9 cellular contexts compared by ENCODE assay signal in the genomic region with DNA sequence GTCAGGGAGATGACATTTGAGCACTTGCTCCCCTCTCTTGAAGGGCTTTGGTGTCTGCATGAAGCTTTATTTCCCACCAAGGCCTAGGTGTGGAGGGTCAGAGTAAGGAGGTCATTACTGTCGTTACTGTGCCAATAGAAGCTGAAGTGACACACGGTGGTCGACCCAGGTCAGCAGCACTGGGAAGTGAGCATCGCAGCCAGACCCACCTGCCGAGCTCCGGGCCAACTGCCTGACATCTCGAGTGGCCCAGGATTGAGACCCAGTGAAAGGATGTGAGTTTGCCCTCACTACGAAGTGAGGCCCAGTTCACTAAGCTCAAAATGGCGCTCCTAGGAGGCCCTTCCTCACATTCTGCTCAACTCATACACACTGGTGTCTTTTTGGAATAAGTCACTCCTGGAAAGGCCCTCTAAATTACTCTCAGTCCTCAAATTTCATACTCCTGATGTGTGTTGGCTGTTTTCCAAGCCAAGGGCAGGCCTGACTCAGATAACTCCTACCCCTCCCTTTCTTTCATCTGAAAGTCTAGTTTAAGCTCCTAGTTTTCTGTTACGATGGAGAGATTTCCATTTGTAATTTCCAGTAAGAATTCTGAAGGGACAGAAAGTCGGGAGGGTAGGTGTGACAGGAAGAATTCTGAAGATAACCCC.
A peak's percentile ranks its signal among the peaks of the same experiment; 100 is the strongest.
DNase-seq lines count a peak whose midpoint lies in the region; ATAC-seq and TF ChIP-seq lines count a peak whose summit lies in the region.
"Had no signal": no experiment of that assay in that cellular context is flagged by ENCODE, and none has a peak within 500 bp of the region (broad histone marks: within the 10 kb centered on the region; RNA-seq: fewer than 3 reads in every experiment).

No MANE protein-coding gene starts in this region.

- no peaks in the 10 kb centered on the region for H3K9me3 ChIP-seq in smooth muscle cell (replicated peaks; ENCODE audit: low read depth)

- H3K27ac ChIP-seq in smooth muscle cell (ENCODE audit: low read depth) = peak overlapping the region; percentile 68
- H3K27ac ChIP-seq: HL-60 had no signal

- no peak for ATAC-seq in left colon

- H3K27me3 ChIP-seq in smooth muscle cell (ENCODE audit: low read depth) = no peaks in the 10 kb centered on the region

- peaks cover 2% of the 10 kb centered on the region for H3K9me3 Mint-ChIP-seq in activated CD4-positive, alpha-beta T cell treated with anti-CD3 and anti-CD28 coated beads, Interleukin-2, amount 10 ng/mL, durations not matched to agents 7 days and 5 days

- peaks cover 4% of the 10 kb centered on the region for H3K79me2 ChIP-seq in smooth muscle cell (ENCODE audit: low read depth)

- no peak overlapping the region for H3K9ac ChIP-seq in smooth muscle cell (ENCODE audit: low read depth)

- H3K4me2 ChIP-seq in smooth muscle cell = peak overlapping the region; percentile 52

- no peak overlapping the region for H3K4me3 Mint-ChIP-seq in activated CD4-positive, alpha-beta T cell treated with anti-CD3 and anti-CD28 coated beads, Interleukin-2, amount 10 ng/mL, durations not matched to agents 7 days and 5 days

- H2AFZ ChIP-seq in smooth muscle cell (ENCODE audit: low read depth) = no peak overlapping the region

- intact Hi-C loops in left colon (cut with DNase I, micrococcal nuclease) = no loop called here

- in situ Hi-C loops in G401 (cut with HindIII; ENCODE audit: low sequenced_read_pairs) = no loop called here

- POLR2A ChIA-PET in activated CD4-positive, alpha-beta T cell treated with anti-CD3 and anti-CD28 coated beads, Interleukin-2, amount 10 ng/mL, durations not matched to agents 7 days and 5 days (lab: Charles Lee) = no interaction called here

- peaks cover 65% of the 10 kb centered on the region for H3K4me1 Mint-ChIP-seq in activated CD4-positive, alpha-beta T cell treated with anti-CD3 and anti-CD28 coated beads, Interleukin-2, amount 10 ng/mL, durations not matched to agents 7 days and 5 days

- H3F3A ChIP-seq in smooth muscle cell (ENCODE audit: low read depth) = peaks cover 12% of the 10 kb centered on the region

- H3K27ac Mint-ChIP-seq in activated CD4-positive, alpha-beta T cell treated with anti-CD3 and anti-CD28 coated beads, Interleukin-2, amount 10 ng/mL, durations not matched to agents 7 days and 5 days = peak overlapping the region; percentile 6

- H3K4me1 ChIP-seq in smooth muscle cell (ENCODE audit: low read depth) = no peaks in the 10 kb centered on the region

- no peaks in the 10 kb centered on the region for H3K36me3 ChIP-seq in smooth muscle cell (ENCODE audit: low read depth)

- peaks cover 10% of the 10 kb centered on the region for H3K36me3 Mint-ChIP-seq in activated CD4-positive, alpha-beta T cell treated with anti-CD3 and anti-CD28 coated beads, Interleukin-2, amount 10 ng/mL, durations not matched to agents 7 days and 5 days (ENCODE audit: low read depth)

- H4K20me1 ChIP-seq in smooth muscle cell (ENCODE audit: low read depth) = no peaks in the 10 kb centered on the region

- CTCF ChIA-PET in activated CD4-positive, alpha-beta T cell treated with anti-CD3 and anti-CD28 coated beads, Interleukin-2, amount 10 ng/mL, durations not matched to agents 7 days and 5 days (lab: Charles Lee) = interaction anchor here (0.7 to 1.0 kb wide), 2 partner anchors 30 to 40 kb away, joined by 3 read pairs; no protein-coding TSS in a partner anchor

- TF ChIP-seq CTCF in choroid plexus epithelial cell (conservative IDR thresholded peaks at IDR 0.05; ENCODE audit: low read depth, low read length) (no peak), smooth muscle cell (IDR thresholded peaks at IDR 0.05; ENCODE audit: borderline replicate concordance, insufficient read depth, poor library complexity, severe bottlenecking) (no peak)

- H3K27me3 Mint-ChIP-seq in activated CD4-positive, alpha-beta T cell treated with anti-CD3 and anti-CD28 coated beads, Interleukin-2, amount 10 ng/mL, durations not matched to agents 7 days and 5 days = no peaks in the 10 kb centered on the region

- H3K4me3 ChIP-seq in choroid plexus epithelial cell (ENCODE audit: low read depth, low read length) (no peak overlapping the region), smooth muscle cell (no peak overlapping the region)

- no peak for DNase-seq in activated CD4-positive, alpha-beta T cell treated with anti-CD3 and anti-CD28 coated beads, Interleukin-2, amount 10 ng/mL, durations not matched to agents 7 days and 5 days
- no peak for DNase-seq in activated CD4-positive, alpha-beta T cell treated with anti-CD3 and anti-CD28 coated beads for 1 hour
- DNase-seq in NCI-H226 (peak; percentile 67), choroid plexus epithelial cell (ENCODE audit: low read depth) (peak; percentile 74), smooth muscle cell (lab: John Stamatoyannopoulos, UW; ENCODE audit: unreplicated experiment) (no peak), KG1 (lab: John Stamatoyannopoulos, UW) (no peak), G401 (ENCODE audit: low spot score) (no peak), left colon (no peak)

- WGBS in smooth muscle cell (ENCODE audit: low lambda C conversion rate) = 81% methylated on average over 11 of the region's 11 CpGs

Comparison
In these comparisons a context has a peak if more than half of its experiments do, and no peak if none do; other contexts are left out.
1. DNase-seq: peak in NCI-H226 (single experiment) and choroid plexus epithelial cell (single experiment); none in activated CD4-positive, alpha-beta T cell treated with anti-CD3 and anti-CD28 coated beads, Interleukin-2, amount 10 ng/mL, durations not matched to agents 7 days and 5 days (single experiment), activated CD4-positive, alpha-beta T cell treated with anti-CD3 and anti-CD28 coated beads for 1 hour (single experiment), smooth muscle cell (single experiment), KG1 (single experiment), G401 (single experiment) and left colon (0 of 2).